In genomic region chr17:21166599-21167265, GRCh38 we compare ENCODE assay signal across 15 cellular contexts. TPM values are rescaled to one million over a fixed set of nuclear protein-coding genes. Genes with fewer than 3 reads are reported as not detected.
DNase-seq lines count a peak whose midpoint lies in the region; ATAC-seq and TF ChIP-seq lines count a peak whose summit lies in the region.
"Had no signal": no experiment of that assay in that cellular context is flagged by ENCODE, and none has a peak within 500 bp of the region (broad histone marks: within the 10 kb centered on the region; RNA-seq: fewer than 3 reads in every experiment).

No MANE protein-coding gene starts in this region.

- intact Hi-C loops in spleen (cut with DNase I; ENCODE audit: low total_unique reads) (no loop called here), Caco-2 (cut with micrococcal nuclease; ENCODE audit: unreplicated experiment) (no loop called here)

- H3K27ac ChIP-seq in spleen, result peak overlapping the region in 6 of 8 donors; percentile 9 to 55 (median 47)
- H3K27ac ChIP-seq: BLaER1 had no signal

- peaks cover 10 to 86% (median 35%) of the 10 kb centered on the region in 6 donors for H3K4me1 ChIP-seq in spleen
- peaks cover 7% of the 10 kb centered on the region for H3K4me1 ChIP-seq in Caco-2

- no peak overlapping the region for H3K4me3 ChIP-seq in spleen
- no peak overlapping the region for H3K4me3 ChIP-seq in Caco-2 (ENCODE audit: low read depth, low read length)
- H3K4me3 ChIP-seq: BLaER1 had no signal

- WGBS in spleen, 5 donors, result 68 to 78% (median 73%) methylated on average over 5 of the region's 5 CpGs

- H3K27me3 ChIP-seq in spleen (replicated peaks in 1 of 7) (no peaks in the 10 kb centered on the region), Caco-2 (replicated peaks; ENCODE audit: control insufficient read depth, insufficient read depth, low read length) (no peaks in the 10 kb centered on the region)
- H3K27me3 ChIP-seq: BLaER1 had no signal

- TF ChIP-seq CTCF in spleen (IDR thresholded peaks at IDR 0.05 in 8 of 11, conservative IDR thresholded peaks at IDR 0.05 in 3 of 11) (no peak), Caco-2 (IDR thresholded peaks at IDR 0.05; ENCODE audit: insufficient read depth in 1 of 2, low read depth in 1 of 2, low read length in 1 of 2, severe bottlenecking in 1 of 2, unreplicated experiment in 1 of 2) (no peak)

- CTCF ChIA-PET in Caco-2 (lab: Charles Lee), result no interaction called here

- H3K9me3 ChIP-seq in spleen (no peaks in the 10 kb centered on the region), Caco-2 (no peaks in the 10 kb centered on the region)
- H3K9me3 ChIP-seq: BLaER1 had no signal

- peaks cover 0 to 11% (median 0%) of the 10 kb centered on the region in 6 donors for H3K36me3 ChIP-seq in spleen
- H3K36me3 ChIP-seq in Caco-2 (ENCODE audit: control insufficient read depth, insufficient read depth, low read length), result no peaks in the 10 kb centered on the region; the same call in 1 of the 2 replicates

- H3K4me1 Mint-ChIP-seq in Caco-2 (ENCODE audit: low read depth, unreplicated experiment), result peaks cover 10% of the 10 kb centered on the region

- no TSS peak for BruUV-seq in Caco-2 (replicated peaks; lab: Mats Ljungman, UMichigan)

- H3K27me3 Mint-ChIP-seq in Caco-2 (ENCODE audit: insufficient read depth, unreplicated experiment), result no peaks in the 10 kb centered on the region
- H3K27me3 Mint-ChIP-seq: dendritic cell treated with granulocyte-macrophage colony-stimulating factor and Interleukin-4, amounts not matched to agents 40 ng/mL and 50 ng/mL, for 4 days; naive B cell had no signal

- POLR2A ChIA-PET in Caco-2 (lab: Charles Lee), result no interaction called here

- H3K9me3 Mint-ChIP-seq in Caco-2 (ENCODE audit: unreplicated experiment), result no peaks in the 10 kb centered on the region
- H3K9me3 Mint-ChIP-seq: dendritic cell treated with granulocyte-macrophage colony-stimulating factor and Interleukin-4, amounts not matched to agents 40 ng/mL and 50 ng/mL, for 4 days; naive B cell; T-helper 1 cell treated with Interleukin-12 subunit alpha and Interleukin-12 subunit beta and Interleukin-4 antibody, amounts not matched to agents 30 μg/mL and 1 μg/mL, for 36 hours had no signal

- H3K4me3 Mint-ChIP-seq in Caco-2 (ENCODE audit: unreplicated experiment), result no peak overlapping the region
- H3K4me3 Mint-ChIP-seq: dendritic cell treated with granulocyte-macrophage colony-stimulating factor and Interleukin-4, amounts not matched to agents 40 ng/mL and 50 ng/mL, for 4 days; naive B cell; T-helper 1 cell treated with Interleukin-12 subunit alpha and Interleukin-12 subunit beta and Interleukin-4 antibody, amounts not matched to agents 30 μg/mL and 1 μg/mL, for 36 hours had no signal

- DNase-seq in GM03348 (ENCODE audit: low spot score) (peak; percentile 56), epidermal melanocyte (ENCODE audit: insufficient read length, low spot score) (peak; percentile 45), left lobe of liver (ENCODE audit: low spot score) (no peak), spleen (no peak), HK-2 (ENCODE audit: unreplicated experiment) (no peak), Caco-2 (no peak), dermis blood vessel endothelial cell (no peak)
- DNase-seq: activated CD4-positive, alpha-beta T cell treated with anti-CD3 and anti-CD28 coated beads, Interleukin-2, amount 50 U/mL, for 4 hours; naive B cell; NCI-H1105 had no signal

- no peaks in the 10 kb centered on the region for H3K36me3 Mint-ChIP-seq in Caco-2 (ENCODE audit: insufficient read depth, unreplicated experiment)
- H3K36me3 Mint-ChIP-seq: naive B cell had no signal

- ATAC-seq in left lobe of liver, result peak; percentile 61
- no peak for ATAC-seq in GM21786 (IDR thresholded peaks at IDR 0.05; ENCODE audit: unreplicated experiment)
- ATAC-seq: Panc1 had no signal

- TF ChIP-seq POLR2A in spleen (IDR thresholded peaks at IDR 0.05), result no peak

- no peak overlapping the region for H3K27ac Mint-ChIP-seq in Caco-2 (ENCODE audit: unreplicated experiment)
- H3K27ac Mint-ChIP-seq: T-helper 1 cell treated with Interleukin-12 subunit alpha and Interleukin-12 subunit beta and Interleukin-4 antibody, amounts not matched to agents 30 μg/mL and 1 μg/mL, for 36 hours had no signal

RNA-seq across cellular contexts. Expression of gene DHRS7B, which starts 40.0 kb away (rescaled TPM):
- total RNA-seq in left lobe of liver (11.0 TPM), spleen (10 to 100 TPM; 13.3 to 31.3 (median 19.7) TPM), Caco-2 (2022) (22.8 and 30.0 TPM in 2 replicates), dermis blood vessel endothelial cell (13.3 and 22.0 TPM in 2 replicates)
- 10 to 100 TPM; 13.6 to 18.4 (median 16.7) TPM for polyA plus RNA-seq in spleen

RNA-seq across cellular contexts. Expression of gene TMEM11, which starts 47.2 kb away (rescaled TPM):
- 9.3 TPM for total RNA-seq in left lobe of liver
- 10 to 100 TPM; 17.9 to 25.0 (median 19.9) TPM for total RNA-seq in spleen
- polyA plus RNA-seq in spleen, result 10 to 100 TPM; 14.2 to 22.6 (median 20.7) TPM
- total RNA-seq in Caco-2 (2022), result 39.1 and 40.7 TPM in 2 replicates
- 20.4 and 30.0 TPM in 2 replicates for total RNA-seq in dermis blood vessel endothelial cell

Comparison
In these comparisons a context has a peak if more than half of its experiments do, and no peak if none do; other contexts are left out.
1. DNase-seq: peak in GM03348 (single experiment) and epidermal melanocyte (single experiment); none in left lobe of liver (single experiment), spleen (single experiment), HK-2 (single experiment), Caco-2 (0 of 2) and dermis blood vessel endothelial cell (single experiment).